In the genomic region with DNA sequence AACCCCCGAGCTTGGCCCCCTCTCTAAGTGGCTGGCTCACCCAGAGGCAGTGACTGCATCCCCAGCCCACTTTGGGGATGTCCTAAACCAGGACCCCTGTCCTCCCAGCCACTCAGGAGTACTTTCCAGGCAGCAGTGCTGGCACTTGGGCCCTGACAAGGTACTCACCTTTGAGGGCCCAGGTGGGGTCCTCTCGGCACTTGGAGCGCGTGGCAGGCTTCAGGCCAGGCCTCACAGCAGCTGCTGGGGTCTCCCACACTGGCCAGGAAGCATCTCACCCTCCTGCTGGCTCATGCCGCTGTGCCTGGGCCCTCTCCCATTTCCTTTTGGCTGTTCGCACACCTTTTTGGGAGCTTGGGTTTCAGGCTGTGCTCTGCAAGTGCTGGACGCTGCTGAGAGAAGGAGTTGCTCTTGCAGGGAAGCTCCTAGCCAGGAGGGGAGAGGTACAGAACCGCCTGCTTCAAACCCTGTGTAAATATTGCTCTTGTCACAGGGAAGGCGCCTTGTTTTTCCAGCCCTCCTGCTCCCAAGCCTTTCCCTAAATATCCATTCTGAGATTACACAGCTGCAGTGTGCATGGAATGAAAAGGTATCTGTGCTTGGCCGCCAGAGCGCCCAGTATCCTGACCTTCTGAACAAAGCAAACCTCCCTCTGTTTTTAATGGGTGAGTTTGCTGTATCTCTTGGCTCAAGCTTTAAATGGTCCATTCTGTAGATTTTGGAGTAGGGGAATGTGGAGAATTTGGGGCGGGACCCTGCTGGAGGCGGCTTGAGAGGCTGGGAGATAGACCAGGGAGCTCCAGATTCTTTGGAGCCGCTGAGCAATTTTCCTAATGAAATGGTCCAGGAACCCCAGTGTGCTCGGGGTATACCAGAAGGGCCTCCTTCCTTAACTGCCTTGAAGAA, we compare ENCODE assay signal across 13 cellular contexts. TPM values are rescaled to one million over a fixed set of nuclear protein-coding genes. Genes with fewer than 3 reads are reported as not detected.
A peak's percentile ranks its signal among the peaks of the same experiment; 100 is the strongest.
DNase-seq lines count a peak whose midpoint lies in the region; ATAC-seq and TF ChIP-seq lines count a peak whose summit lies in the region.
"Had no signal": no experiment of that assay in that cellular context is flagged by ENCODE, and none has a peak within 500 bp of the region (broad histone marks: within the 10 kb centered on the region; RNA-seq: fewer than 3 reads in every experiment).

No MANE protein-coding gene starts in this region.

- peak overlapping the region; percentile 73 for H4K91ac ChIP-seq in neuronal stem cell (ENCODE audit: low read depth, low read length, poor library complexity)

- no peak overlapping the region for H3K4me3 ChIP-seq in esophagus squamous epithelium
- H3K4me3 ChIP-seq in neuronal stem cell (ENCODE audit: low read length in 2 of 2) = no peak overlapping the region
- H3K4me3 ChIP-seq: GM12878 had no signal

- H2BK5ac ChIP-seq in neuronal stem cell (ENCODE audit: low read length) = peak overlapping the region; percentile 55

- H2BK12ac ChIP-seq in neuronal stem cell (ENCODE audit: low read length) = peak overlapping the region; percentile 64

- peak overlapping the region; percentile 91 for H3K18ac ChIP-seq in neuronal stem cell (ENCODE audit: low read length)

- H3K9me3 ChIP-seq in esophagus squamous epithelium (no peaks in the 10 kb centered on the region), neuronal stem cell (replicated peaks in 1 of 2; ENCODE audit: control insufficient read depth in 2 of 2, insufficient read depth in 1 of 2, low read depth in 1 of 2, low read length in 2 of 2) (peaks cover 0 to 2% of the 10 kb centered on the region in 2 donors)

- no peak overlapping the region for H3K4ac ChIP-seq in neuronal stem cell (ENCODE audit: low read length)

- H3K4me1 ChIP-seq in esophagus squamous epithelium (peaks cover 0 to 49% (median 15%) of the 10 kb centered on the region in 3 donors), neuronal stem cell (ENCODE audit: control insufficient read depth in 2 of 2, insufficient read depth in 1 of 2, low read depth in 1 of 2, low read length in 2 of 2) (peaks cover 0 to 23% of the 10 kb centered on the region in 2 donors)

- TF ChIP-seq CTCF in esophagus squamous epithelium (IDR thresholded peaks at IDR 0.05) = no peak

- intact Hi-C loops in esophagus squamous epithelium (cut with DNase I) = no loop called here

- TF ChIP-seq POLR2A in esophagus squamous epithelium (IDR thresholded peaks at IDR 0.05) = no peak

- H2AK5ac ChIP-seq in neuronal stem cell (ENCODE audit: low read depth, low read length) = peak overlapping the region; percentile 94

- peak overlapping the region; percentile 21 for H3K4me2 ChIP-seq in neuronal stem cell (ENCODE audit: insufficient read depth, low read length, poor library complexity, severe bottlenecking)

- H3K9ac ChIP-seq in neuronal stem cell (ENCODE audit: low read depth, low read length, poor library complexity) = peak overlapping the region; percentile 44

- no peak overlapping the region for H3K23ac ChIP-seq in neuronal stem cell (ENCODE audit: low read depth, low read length, poor library complexity)

- DNase-seq in COLO668 (lab: John Stamatoyannopoulos, UW; ENCODE audit: unreplicated experiment) (peak; percentile 22), NCI-H69 (lab: John Stamatoyannopoulos, UW) (peak; percentile 83), esophagus squamous epithelium (lab: John Stamatoyannopoulos, UW) (no peak), neuronal stem cell (ENCODE audit: low spot score) (peak; percentile 50), retina (no peak), SIG-M5 treated with dmso at 0.1 percent for 504 hours (lab: John Stamatoyannopoulos, UW; ENCODE audit: unreplicated experiment) (no peak), NCI-H526 treated with DMSO at 0.1 percent for 48 hours (lab: John Stamatoyannopoulos, UW) (no peak)
- DNase-seq: NCI-H2171 treated with DMSO at 0.1 percent for 48 hours; stimulated activated CD4-positive, alpha-beta T cell treated with anti-CD3 and anti-CD28 coated beads, Interleukin-4, amount 100 ng/mL, for 24 hours had no signal

- peak overlapping the region; percentile 93 for H4K8ac ChIP-seq in neuronal stem cell (ENCODE audit: low read depth, low read length)

- H3K27me3 ChIP-seq in esophagus squamous epithelium = no peaks in the 10 kb centered on the region
- no peaks in the 10 kb centered on the region for H3K27me3 ChIP-seq in neuronal stem cell (ENCODE audit: control insufficient read depth in 3 of 3, insufficient read depth in 3 of 3, low read depth in 1 of 3, low read length in 3 of 3)

- H3K27ac ChIP-seq in esophagus squamous epithelium (peak overlapping the region in 3 of 4 donors; percentile 63 to 84 (median 66)), neuronal stem cell (replicated peaks; ENCODE audit: low read length) (peak overlapping the region; percentile 93)

- ATAC-seq in HG03108 (IDR thresholded peaks at IDR 0.05; ENCODE audit: unreplicated experiment) = no peak
- ATAC-seq: GM12878 had no signal

- no peak overlapping the region for H2BK120ac ChIP-seq in neuronal stem cell (ENCODE audit: low read depth, low read length)

- H3K36me3 ChIP-seq in esophagus squamous epithelium (peaks cover 0 to 91% (median 7%) of the 10 kb centered on the region in 3 donors), neuronal stem cell (replicated peaks in 1 of 2; ENCODE audit: control insufficient read depth in 2 of 2, insufficient read depth in 2 of 2, low read length in 2 of 2) (peaks cover 9 to 12% of the 10 kb centered on the region in 2 donors)

- 80 to 83% methylated on average over 9 of the region's 15 CpGs for WGBS in esophagus squamous epithelium, 2 donors
- WGBS in neuronal stem cell (ENCODE audit: extremely low coverage in 2 of 2, insufficient read length in 2 of 2, insufficient replicate concordance in 1 of 2), 2 donors = no CpG with 5 or more reads among the region's 15 CpGs

- peak overlapping the region; percentile 50 for H2BK15ac ChIP-seq in neuronal stem cell (ENCODE audit: low read length)

- no peak overlapping the region for H2AFZ ChIP-seq in neuronal stem cell (ENCODE audit: low read length)

- H3K14ac ChIP-seq in neuronal stem cell (ENCODE audit: low read length) = peak overlapping the region; percentile 58

- H3K79me1 ChIP-seq in neuronal stem cell (ENCODE audit: low read depth, low read length) = no peaks in the 10 kb centered on the region

RNA-seq across cellular contexts. Expression of gene DNASE1L3, which starts 45.6 kb away (rescaled TPM):
- total RNA-seq in esophagus squamous epithelium = 10 to 100 TPM in 3 of 4 donors, 1 to 10 TPM in 1; 8.3 to 15.3 (median 11.9) TPM
- not detected for polyA plus RNA-seq in neuronal stem cell (2013, experiment 1 of 2)
- not detected for polyA plus RNA-seq in neuronal stem cell (2013, experiment 2 of 2)
- total RNA-seq: activated T-helper 2 cell treated with anti-CD3 and anti-CD28 coated beads, Interferon-gamma antibody, Interleukin-2, Interleukin-4, amounts not matched to agents 10 μg/mL and 5 μg/mL and 100 μg/mL, durations not matched to agents 14 hours and 24 hours and 36 hours had no signal
- polyA plus RNA-seq: BJ had no signal

Comparison
In these comparisons a context has a peak if more than half of its experiments do, and no peak if none do; other contexts are left out.
1. DNase-seq: peak in COLO668 (single experiment), NCI-H69 (single experiment) and neuronal stem cell (single experiment); none in esophagus squamous epithelium (single experiment), retina (single experiment), SIG-M5 treated with dmso at 0.1 percent for 504 hours (single experiment) and NCI-H526 treated with DMSO at 0.1 percent for 48 hours (single experiment).